37 cellular contexts compared by ENCODE assay signal in genomic region chr3:172378439-172378838, GRCh38.
"Had no signal": no experiment of that assay in that cellular context is flagged by ENCODE, and none has a peak within 500 bp of the region (broad histone marks: within the 10 kb centered on the region; RNA-seq: fewer than 3 reads in every experiment).

No MANE protein-coding gene starts in this region.

- H3K27me3 ChIP-seq: adrenal gland, ascending aorta, body of pancreas, brain microvascular endothelial cell, breast epithelium had no signal

- H3K4me1 Mint-ChIP-seq: activated B cell treated with CpG ODN at 0.5 μM for 24 hours; activated CD4-positive, alpha-beta T cell treated with anti-CD3 and anti-CD28 coated beads, Interleukin-2, amount 10 ng/mL, durations not matched to agents 24 days and 14 days; activated naive CD8-positive, alpha-beta T cell treated with anti-CD3 and anti-CD28 coated beads for 36 hours; activated T-helper 17 cell treated with anti-CD3 and anti-CD28 coated beads, Interleukin-2, amount 50 U/mL, for 72 hours had no signal

- ATAC-seq: activated CD8-positive, alpha-beta T cell treated with anti-CD3 and anti-CD28 coated beads for 36 hours; activated naive CD4-positive, alpha-beta T cell treated with anti-CD3 and anti-CD28 coated beads, Interleukin-2, amount 50 U/mL, for 72 hours; activated T-cell treated with anti-CD3 and anti-CD28 coated beads, Interleukin-2, amount 50 U/mL, for 4 hours; activated T-cell treated with anti-CD3 and anti-CD28 coated beads, Interleukin-2, amount 50 U/mL, for 72 hours; activated T-helper 17 cell treated with anti-CD3 and anti-CD28 coated beads, Interleukin-2, amount 50 U/mL, for 72 hours; body of pancreas had no signal

- H3K27ac Mint-ChIP-seq: activated B cell treated with CpG ODN at 0.5 μM for 24 hours; activated CD4-positive, alpha-beta memory T cell treated with anti-CD3 and anti-CD28 coated beads for 36 hours; activated CD4-positive, alpha-beta T cell treated with anti-CD3 and anti-CD28 coated beads, Interleukin-2, amount 10 ng/mL, durations not matched to agents 24 days and 14 days; activated CD8-positive, alpha-beta T cell treated with anti-CD3 and anti-CD28 coated beads for 36 hours; activated naive CD4-positive, alpha-beta T cell treated with anti-CD3 and anti-CD28 coated beads for 36 hours; activated naive CD8-positive, alpha-beta T cell treated with anti-CD3 and anti-CD28 coated beads for 36 hours; activated T-cell treated with anti-CD3 and anti-CD28 coated beads, Interleukin-2, amount 50 U/mL, for 72 hours; activated T-helper 1 cell treated with anti-CD3 and anti-CD28 coated beads, Interleukin-12 subunit alpha, Interleukin-12 subunit beta, Interleukin-2, Interleukin-4 antibody, amounts not matched to agents 30 ng/mL and 10 ng/mL and 1 ng/mL, durations not matched to agents 14 hours and 24 hours and 36 hours; activated T-helper 17 cell treated with anti-CD3 and anti-CD28 coated beads, Interleukin-2, amount 50 U/mL, for 72 hours; T-helper 1 cell treated with Interleukin-12 subunit alpha and Interleukin-12 subunit beta and Interleukin-4 antibody, amounts not matched to agents 30 μg/mL and 1 μg/mL, for 36 hours; T-helper 2 cell treated with Interferon-gamma antibody and Interleukin-4, amounts not matched to agents 5 μg/mL and 100 μg/mL, for 36 hours had no signal

- H3K9me3 Mint-ChIP-seq: activated naive CD4-positive, alpha-beta T cell treated with anti-CD3 and anti-CD28 coated beads for 36 hours; activated T-helper 1 cell treated with anti-CD3 and anti-CD28 coated beads, Interleukin-12 subunit alpha, Interleukin-12 subunit beta, Interleukin-2, Interleukin-4 antibody, amounts not matched to agents 30 ng/mL and 10 ng/mL and 1 ng/mL, durations not matched to agents 14 hours and 24 hours and 36 hours; activated T-helper 17 cell treated with anti-CD3 and anti-CD28 coated beads, Interleukin-2, amount 50 U/mL, for 72 hours; T-helper 1 cell treated with Interleukin-12 subunit alpha and Interleukin-12 subunit beta and Interleukin-4 antibody, amounts not matched to agents 30 μg/mL and 1 μg/mL, for 36 hours; T-helper 2 cell treated with Interferon-gamma antibody and Interleukin-4, amounts not matched to agents 5 μg/mL and 100 μg/mL, for 36 hours had no signal

- FAIRE-seq: TTC549 had no signal

- H3K4me3 Mint-ChIP-seq: activated B cell treated with CpG ODN at 0.5 μM for 24 hours; activated CD4-positive, alpha-beta memory T cell treated with anti-CD3 and anti-CD28 coated beads for 36 hours; activated CD4-positive, alpha-beta T cell treated with anti-CD3 and anti-CD28 coated beads, Interleukin-2, amount 10 ng/mL, durations not matched to agents 24 days and 14 days; activated CD8-positive, alpha-beta T cell treated with anti-CD3 and anti-CD28 coated beads for 36 hours; activated naive CD4-positive, alpha-beta T cell treated with anti-CD3 and anti-CD28 coated beads for 36 hours; activated naive CD8-positive, alpha-beta T cell treated with anti-CD3 and anti-CD28 coated beads for 36 hours; activated T-cell treated with anti-CD3 and anti-CD28 coated beads, Interleukin-2, amount 50 U/mL, for 4 hours; activated T-cell treated with anti-CD3 and anti-CD28 coated beads, Interleukin-2, amount 50 U/mL, for 72 hours; activated T-helper 1 cell treated with anti-CD3 and anti-CD28 coated beads, Interleukin-12 subunit alpha, Interleukin-12 subunit beta, Interleukin-2, Interleukin-4 antibody, amounts not matched to agents 30 ng/mL and 10 ng/mL and 1 ng/mL, durations not matched to agents 14 hours and 24 hours and 36 hours; activated T-helper 17 cell treated with anti-CD3 and anti-CD28 coated beads, Interleukin-2, amount 50 U/mL, for 72 hours; T-helper 1 cell treated with Interleukin-12 subunit alpha and Interleukin-12 subunit beta and Interleukin-4 antibody, amounts not matched to agents 30 μg/mL and 1 μg/mL, for 36 hours; T-helper 2 cell treated with Interferon-gamma antibody and Interleukin-4, amounts not matched to agents 5 μg/mL and 100 μg/mL, for 36 hours had no signal

- H3K9me3 ChIP-seq: adrenal gland, ascending aorta, body of pancreas had no signal

- H3K27ac ChIP-seq: adrenal gland, ascending aorta, body of pancreas, brain microvascular endothelial cell, breast epithelium, VCaP had no signal

- H3K4me3 ChIP-seq: adrenal gland, ascending aorta, body of pancreas, breast epithelium had no signal

- H3K27me3 Mint-ChIP-seq: activated B cell treated with CpG ODN at 0.5 μM for 24 hours; activated CD4-positive, alpha-beta memory T cell treated with anti-CD3 and anti-CD28 coated beads for 36 hours; activated CD4-positive, alpha-beta T cell treated with anti-CD3 and anti-CD28 coated beads, Interleukin-2, amount 10 ng/mL, durations not matched to agents 24 days and 14 days; activated CD8-positive, alpha-beta T cell treated with anti-CD3 and anti-CD28 coated beads for 36 hours; activated naive CD8-positive, alpha-beta T cell treated with anti-CD3 and anti-CD28 coated beads for 36 hours; activated T-helper 17 cell treated with anti-CD3 and anti-CD28 coated beads, Interleukin-2, amount 50 U/mL, for 72 hours had no signal

- H3K4me1 ChIP-seq: adrenal gland, ascending aorta, breast epithelium had no signal

- DNase-seq: activated B cell treated with CpG ODN at 0.5 μM for 24 hours; activated CD4-positive, alpha-beta memory T cell treated with anti-CD3 and anti-CD28 coated beads for 36 hours; activated CD4-positive, alpha-beta T cell treated with anti-CD3 and anti-CD28 coated beads for 4 hours; activated CD4-positive, alpha-beta T cell treated with anti-CD3 and anti-CD28 coated beads, Interleukin-2, amount 10 ng/mL, durations not matched to agents 24 days and 14 days; activated CD4-positive, alpha-beta T cell treated with anti-CD3 and anti-CD28 coated beads, Interleukin-2, amount 50 U/mL, for 1 hour; activated CD4-positive, alpha-beta T cell treated with anti-CD3 and anti-CD28 coated beads, Interleukin-2, amount 50 U/mL, for 4 hours; activated CD4-positive, CD25-positive, alpha-beta regulatory T cell treated with anti-CD3 and anti-CD28 coated beads, Interleukin-2, amount 50 U/mL, for 72 hours; activated CD8-positive, alpha-beta memory T cell treated with anti-CD3 and anti-CD28 coated beads, Interleukin-2, amount 50 U/mL, for 4 hours; activated CD8-positive, alpha-beta T cell treated with anti-CD3 and anti-CD28 coated beads for 36 hours; activated effector memory CD4-positive, alpha-beta T cell treated with anti-CD3 and anti-CD28 coated beads, Interleukin-2, amount 50 U/mL, for 16 hours; activated gamma-delta T cell treated with Interleukin-2 at 50 U/mL for 16 hours; activated naive CD4-positive, alpha-beta T cell; activated naive CD4-positive, alpha-beta T cell treated with anti-CD3 and anti-CD28 coated beads for 36 hours; activated naive CD4-positive, alpha-beta T cell treated with anti-CD3 and anti-CD28 coated beads, Interleukin-2, amount 50 U/mL, for 16 hours; activated naive CD8-positive, alpha-beta T cell treated with anti-CD3 and anti-CD28 coated beads for 36 hours; activated T-cell treated with anti-CD3 and anti-CD28 coated beads for 4 hours; activated T-cell treated with anti-CD3 and anti-CD28 coated beads, Interleukin-2, amount 50 U/mL, for 1 hour; activated T-cell treated with anti-CD3 and anti-CD28 coated beads, Interleukin-2, amount 50 U/mL, for 4 hours; activated T-cell treated with anti-CD3 and anti-CD28 coated beads, Interleukin-2, amount 50 U/mL, for 72 hours; adrenal gland; amygdala; anterior cingulate cortex; body of pancreas; brain microvascular endothelial cell; central memory CD4-positive, alpha-beta T cell; T-helper 1 cell; T-helper 2 cell; T-helper 9 cell had no signal
